In the genomic region with DNA sequence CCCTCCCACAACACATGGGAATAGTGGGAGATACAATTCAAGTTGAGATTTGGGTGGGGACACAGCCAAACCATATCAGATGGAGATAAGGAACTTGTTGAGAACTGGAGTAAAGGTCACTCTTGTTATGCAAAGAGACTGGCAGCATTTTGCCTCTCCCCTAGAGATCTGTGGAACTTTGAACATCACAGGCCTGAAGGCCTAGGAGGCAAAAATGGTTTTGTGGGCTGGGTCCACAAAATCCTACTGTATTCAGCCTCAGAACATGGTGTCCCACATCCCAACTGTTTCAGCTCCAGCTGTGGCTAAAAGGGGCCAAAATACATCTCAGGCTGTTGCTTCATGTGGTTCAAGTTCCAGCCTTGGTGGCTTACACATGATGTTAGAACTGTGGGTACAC, we compare ENCODE assay signal across 32 cellular contexts.
"Had no signal": no experiment of that assay in that cellular context is flagged by ENCODE, and none has a peak within 500 bp of the region (broad histone marks: within the 10 kb centered on the region; RNA-seq: fewer than 3 reads in every experiment).

No MANE protein-coding gene starts in this region.

- H3K4me3 ChIP-seq: adrenal gland, ascending aorta, body of pancreas, breast epithelium, cardiac muscle cell had no signal

- H3K9me3 ChIP-seq: adrenal gland, ascending aorta had no signal

- FAIRE-seq: astrocyte had no signal

- H3K27ac ChIP-seq: adrenal gland, ascending aorta, body of pancreas, brain microvascular endothelial cell, breast epithelium, cardiac muscle cell had no signal

- H3K36me3 ChIP-seq: adrenal gland, ascending aorta, brain microvascular endothelial cell, breast epithelium, cardiac muscle cell had no signal

- ATAC-seq: activated naive CD4-positive, alpha-beta T cell treated with anti-CD3 and anti-CD28 coated beads, Interleukin-2, amount 50 U/mL, for 72 hours; activated naive CD8-positive, alpha-beta T cell treated with anti-CD3 and anti-CD28 coated beads, Interleukin-2, amount 50 U/mL, for 24 hours; activated T-cell treated with anti-CD3 and anti-CD28 coated beads, Interleukin-2, amount 50 U/mL, for 4 hours; activated T-cell treated with anti-CD3 and anti-CD28 coated beads, Interleukin-2, amount 50 U/mL, for 72 hours; activated T-helper 17 cell treated with anti-CD3 and anti-CD28 coated beads, Interleukin-2, amount 50 U/mL, for 72 hours; body of pancreas had no signal

- DNase-seq: activated effector memory CD4-positive, alpha-beta T cell treated with anti-CD3 and anti-CD28 coated beads, Interleukin-2, amount 50 U/mL, for 16 hours; activated effector memory CD4-positive, alpha-beta T cell treated with Interleukin-2 at 50 U/mL for 16 hours; activated gamma-delta T cell; activated gamma-delta T cell treated with Interleukin-2 at 50 U/mL for 16 hours; activated naive CD4-positive, alpha-beta T cell; activated naive CD4-positive, alpha-beta T cell treated with anti-CD3 and anti-CD28 coated beads for 36 hours; activated naive CD4-positive, alpha-beta T cell treated with anti-CD3 and anti-CD28 coated beads, Interleukin-2, amount 10 ng/mL, durations not matched to agents 7 days and 5 days; activated naive CD4-positive, alpha-beta T cell treated with anti-CD3 and anti-CD28 coated beads, Interleukin-2, amount 50 U/mL, for 16 hours; activated naive CD4-positive, alpha-beta T cell treated with Interleukin-2 at 50 U/mL for 16 hours; activated naive CD8-positive, alpha-beta T cell treated with anti-CD3 and anti-CD28 coated beads for 36 hours; activated naive CD8-positive, alpha-beta T cell treated with anti-CD3 and anti-CD28 coated beads, Interleukin-2, amount 10 ng/mL, durations not matched to agents 7 days and 5 days; activated naive CD8-positive, alpha-beta T cell treated with anti-CD3 and anti-CD28 coated beads, Interleukin-2, amount 50 U/mL, for 24 hours; activated T-cell treated with anti-CD3 and anti-CD28 coated beads, Interleukin-2, amount 50 U/mL, for 24 hours; activated T-cell treated with anti-CD3 and anti-CD28 coated beads, Interleukin-2, amount 50 U/mL, for 4 hours; activated T-cell treated with anti-CD3 and anti-CD28 coated beads, Interleukin-2, amount 50 U/mL, for 48 hours; activated T-cell treated with anti-CD3 and anti-CD28 coated beads, Interleukin-2, amount 50 U/mL, for 72 hours; adrenal gland; amniotic stem cell; amygdala; anterior cingulate cortex; aorta; body of pancreas; brain microvascular endothelial cell; caudate nucleus; central memory CD4-positive, alpha-beta T cell; cerebellar nuclear complex had no signal

- H3K4me1 ChIP-seq: adrenal gland, ascending aorta, body of pancreas, breast epithelium had no signal

- H3K27me3 ChIP-seq: adrenal gland, ascending aorta, body of pancreas, brain microvascular endothelial cell, breast epithelium, cardiac muscle cell had no signal
